ENCODE assay signal across 8 cellular contexts in genomic region chr16:87956169-87956770, GRCh38. TPM values are rescaled to one million over a fixed set of nuclear protein-coding genes. Genes with fewer than 3 reads are reported as not detected.
A peak's percentile ranks its signal among the peaks of the same experiment; 100 is the strongest.
DNase-seq lines count a peak whose midpoint lies in the region; ATAC-seq lines count a peak whose summit lies in the region.

No MANE protein-coding gene starts in this region.

- peak overlapping the region; percentile 90 to 91 for H3K27ac Mint-ChIP-seq in T-cell

- H3K27me3 Mint-ChIP-seq in T-cell, result no peaks in the 10 kb centered on the region

- POLR2A ChIA-PET in T-cell (lab: Charles Lee), result interaction anchor here in 1 of 2 donors (0.5 kb wide), 1 partner anchor 581 kb away, joined by 3 read pairs; no protein-coding TSS in a partner anchor

- peak; percentile 32 for ATAC-seq in GM21825 (IDR thresholded peaks at IDR 0.05; ENCODE audit: unreplicated experiment)
- peak; percentile 36 to 75 (median 40) for ATAC-seq in T-cell (replicated peaks in 1 of 4)
- no peak for ATAC-seq in HG03135 (IDR thresholded peaks at IDR 0.05; ENCODE audit: unreplicated experiment)

- H3K4me1 Mint-ChIP-seq in T-cell, result peaks cover 76 to 93% (median 92%) of the 10 kb centered on the region in 3 donors

- CTCF ChIA-PET in T-cell (lab: Charles Lee), result no interaction called here

- H3K36me3 Mint-ChIP-seq in T-cell, result peaks cover 28% of the 10 kb centered on the region

- DNase-seq in T-cell (peak; percentile 23 to 94 (median 82)), left kidney (ENCODE audit: low read depth, low spot score) (peak; percentile 92), NCI-H226 (no peak), NCI-H2081 (lab: John Stamatoyannopoulos, UW) (no peak)
- peak; percentile 44 for DNase-seq in activated naive CD8-positive, alpha-beta T cell treated with anti-CD3 and anti-CD28 coated beads, Interleukin-2, amount 50 U/mL, for 16 hours (ENCODE audit: low read depth, low spot score)
- DNase-seq in stimulated activated CD8-positive, alpha-beta memory T cell treated with anti-CD3 and anti-CD28 coated beads, Interleukin-15, amount 100 ng/mL, for 4 hours (ENCODE audit: low read depth in 2 of 2), result peak; percentile 50 to 57

- no peaks in the 10 kb centered on the region for H3K9me3 Mint-ChIP-seq in T-cell

- peak overlapping the region; percentile 72 to 89 (median 78) for H3K4me3 Mint-ChIP-seq in T-cell

RNA-seq across cellular contexts. Expression of gene BANP, which starts 5.0 kb away (rescaled TPM):
- 10 to 100 TPM; 57.1 to 81.9 (median 69.4) TPM for total RNA-seq in T-cell

RNA-seq across cellular contexts. Expression of gene CA5A, which starts 19.9 kb away (rescaled TPM):
- under 1 TPM in 1 of 5 donors, not detected in 4; 0.20 TPM for total RNA-seq in T-cell

Comparison
In these comparisons a context has a peak if more than half of its experiments do, and no peak if none do; other contexts are left out.
1. DNase-seq: peak in T-cell (34 of 34), activated naive CD8-positive, alpha-beta T cell treated with anti-CD3 and anti-CD28 coated beads, Interleukin-2, amount 50 U/mL, for 16 hours (single experiment), left kidney (single experiment) and stimulated activated CD8-positive, alpha-beta memory T cell treated with anti-CD3 and anti-CD28 coated beads, Interleukin-15, amount 100 ng/mL, for 4 hours (2 of 2); none in NCI-H226 (single experiment) and NCI-H2081 (0 of 2).